In the genomic region with DNA sequence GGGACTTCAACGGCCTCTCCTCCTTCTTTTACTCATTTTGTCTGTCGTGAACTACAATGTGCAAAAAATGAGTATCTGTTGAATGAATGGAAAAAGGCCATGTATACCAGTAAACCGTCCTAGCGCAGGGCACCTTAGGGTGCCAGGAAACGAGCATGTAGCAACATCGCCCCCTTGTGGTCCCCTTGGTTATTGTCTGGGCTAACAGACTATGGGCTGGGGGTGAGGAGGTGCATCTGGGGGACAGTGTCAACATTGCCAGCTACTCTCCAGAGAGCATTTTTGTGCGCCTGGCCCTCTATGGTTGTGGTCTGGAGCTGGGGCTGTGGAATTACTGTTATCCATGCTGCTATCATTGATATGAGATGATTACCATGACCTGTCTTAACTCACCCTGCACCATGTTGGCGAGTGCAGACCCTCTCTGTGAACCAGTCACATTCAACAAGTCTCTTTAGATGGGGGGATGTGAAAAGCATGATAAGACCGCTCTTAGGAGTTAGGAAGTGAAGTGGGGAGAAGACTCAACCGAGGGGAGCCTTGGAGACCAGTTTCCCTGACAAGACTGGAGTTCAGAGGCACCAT, we compare ENCODE assay signal across 7 cellular contexts. TPM values are rescaled to one million over a fixed set of nuclear protein-coding genes. Genes with fewer than 3 reads are reported as not detected.
DNase-seq lines count a peak whose midpoint lies in the region; ATAC-seq and TF ChIP-seq lines count a peak whose summit lies in the region.

No MANE protein-coding gene starts in this region.

- no peak for TF ChIP-seq POLR2A in body of pancreas (IDR thresholded peaks at IDR 0.05)

- TF ChIP-seq CTCF in GM12872 (IDR thresholded peaks at IDR 0.05; ENCODE audit: insufficient read depth, low read depth, low read length) (peak; percentile 93), body of pancreas (IDR thresholded peaks at IDR 0.05) (peak; percentile 76 to 94 (median 90)), kidney epithelial cell (IDR thresholded peaks at IDR 0.05; ENCODE audit: insufficient read depth, low read length, poor library complexity, severe bottlenecking) (peak; percentile 81)

- H3K9me3 ChIP-seq in body of pancreas: no peaks in the 10 kb centered on the region

- no peak overlapping the region for H3K4me3 ChIP-seq in body of pancreas
- no peak overlapping the region for H3K4me3 ChIP-seq in kidney epithelial cell (ENCODE audit: low read depth, low read length)

- no peak overlapping the region for H3K27ac ChIP-seq in body of pancreas

- WGBS in body of pancreas, 2 donors: 27 to 30% methylated on average over 10 of the region's 10 CpGs

- H3K4me1 ChIP-seq in body of pancreas: peaks cover 25% of the 10 kb centered on the region

- no peaks in the 10 kb centered on the region for H3K27me3 ChIP-seq in body of pancreas
- H3K27me3 ChIP-seq in kidney epithelial cell (ENCODE audit: control insufficient read depth, insufficient read depth, low read length): no peaks in the 10 kb centered on the region

- ATAC-seq in body of pancreas (peak; percentile 54), HG02642 (IDR thresholded peaks at IDR 0.05; ENCODE audit: poor library complexity, unreplicated experiment) (no peak)

- intact Hi-C loops in body of pancreas (cut with DNase I): no loop called here

- H3K36me3 ChIP-seq in body of pancreas (replicated peaks in 1 of 2; ENCODE audit: insufficient read depth in 1 of 2, low read depth in 2 of 2): peaks cover 0 to 2% of the 10 kb centered on the region in 2 donors
- peaks cover 1% of the 10 kb centered on the region for H3K36me3 ChIP-seq in kidney epithelial cell (ENCODE audit: control insufficient read depth, insufficient read depth, low read length)

- DNase-seq in NCI-H1105 treated with DMSO at 0.1 percent for 48 hours (lab: John Stamatoyannopoulos, UW): peak; percentile 51
- peak; percentile 71 for DNase-seq in UCSD-AML1 (lab: John Stamatoyannopoulos, UW; ENCODE audit: unreplicated experiment)
- DNase-seq in body of pancreas: peak; percentile 66 to 84 (median 78)
- no peak for DNase-seq in kidney epithelial cell (ENCODE audit: low read depth)
- DNase-seq in stimulated activated CD4-positive, alpha-beta T cell treated with anti-CD3 and anti-CD28 coated beads, Interleukin-4, amount 100 ng/mL, for 24 hours: peak; percentile 87

RNA-seq across cellular contexts. Expression of gene SIGLEC11, which starts 22.8 kb away (rescaled TPM):
- 10 to 100 TPM in 1 of 2 donors, 1 to 10 TPM in 1; 1.3 to 12.5 TPM for total RNA-seq in body of pancreas
- total RNA-seq in kidney epithelial cell: not detected in 2 replicates

RNA-seq across cellular contexts. Expression of gene VRK3, which starts 41.4 kb away (rescaled TPM):
- total RNA-seq in body of pancreas (10 to 100 TPM; 32.7 to 33.3 TPM), kidney epithelial cell (20.5 and 43.4 TPM in 2 replicates)

RNA-seq across cellular contexts. Expression of gene ZNF473, which starts 42.1 kb away (rescaled TPM):
- 1 to 10 TPM; 4.9 to 5.4 TPM for total RNA-seq in body of pancreas
- total RNA-seq in kidney epithelial cell: 10.2 and 13.2 TPM in 2 replicates

RNA-seq across cellular contexts. Expression of gene NUP62, which starts 54.4 kb away (rescaled TPM):
- total RNA-seq in body of pancreas (10 to 100 TPM; 17.9 to 21.8 TPM), kidney epithelial cell (61.1 and 66.0 TPM in 2 replicates)

RNA-seq across cellular contexts. Expression of gene ATF5, which starts 54.7 kb away (rescaled TPM):
- total RNA-seq in body of pancreas: 10 to 100 TPM in 1 of 2 donors, 1 to 10 TPM in 1; 4.7 to 12.2 TPM
- 22.4 and 22.7 TPM in 2 replicates for total RNA-seq in kidney epithelial cell
